In genomic region chr2:201956361-201956760, GRCh38 we compare ENCODE assay signal across 18 cellular contexts.
DNase-seq lines count a peak whose midpoint lies in the region; ATAC-seq and TF ChIP-seq lines count a peak whose summit lies in the region.
"Had no signal": no experiment of that assay in that cellular context is flagged by ENCODE, and none has a peak within 500 bp of the region (broad histone marks: within the 10 kb centered on the region; RNA-seq: fewer than 3 reads in every experiment).

No MANE protein-coding gene starts in this region.

- TF ChIP-seq CTCF in brain (conservative IDR thresholded peaks at IDR 0.05) (no peak), neural crest cell (conservative IDR thresholded peaks at IDR 0.05) (no peak)

- peak overlapping the region; percentile 20 for H3K27ac ChIP-seq in skeletal muscle tissue (ENCODE audit: low read depth, low read length)
- H3K27ac ChIP-seq: SK-N-MC had no signal

- H3K4me1 ChIP-seq in skeletal muscle tissue (ENCODE audit: control insufficient read depth in 3 of 3, insufficient read depth in 3 of 3, low read length in 3 of 3) = peaks cover 31 to 37% (median 33%) of the 10 kb centered on the region in 3 donors

- in situ Hi-C loops in G401 (cut with HindIII; ENCODE audit: low sequenced_read_pairs) = no loop called here

- ATAC-seq in GM18517 (IDR thresholded peaks at IDR 0.05; ENCODE audit: unreplicated experiment) = no peak

- H3K36me3 Mint-ChIP-seq in brain (no peaks in the 10 kb centered on the region), neural crest cell (ENCODE audit: low read depth) (no peaks in the 10 kb centered on the region)
- no peaks in the 10 kb centered on the region for H3K36me3 Mint-ChIP-seq in T-helper 2 cell treated with Interferon-gamma antibody and Interleukin-4, amounts not matched to agents 5 μg/mL and 100 μg/mL, for 36 hours (ENCODE audit: low read depth)
- H3K36me3 Mint-ChIP-seq: CD8-positive, alpha-beta memory T cell had no signal

- DNase-seq in G401 (ENCODE audit: low spot score) (peak; percentile 61), neural crest cell (ENCODE audit: low read depth, low spot score) (no peak), NCI-H2227 treated with DMSO at 0.1 percent for 48 hours (lab: John Stamatoyannopoulos, UW) (no peak)
- DNase-seq in T-helper 2 cell treated with Interferon-gamma antibody and Interleukin-4, amounts not matched to agents 5 μg/mL and 100 μg/mL, for 36 hours (ENCODE audit: low spot score) = no peak
- DNase-seq: ACHN; CD8-positive, alpha-beta memory T cell; GDM1; HCEC 1CT; MM.1S; NCI-H1092; NCI-H146; NCI-H2107; NCI-H524 treated with DMSO at 0.1 percent for 48 hours; SHP77 had no signal

- no peaks in the 10 kb centered on the region for H3K9me3 ChIP-seq in skeletal muscle tissue (ENCODE audit: control insufficient read depth in 3 of 3, low read length in 3 of 3)

- H3K27me3 Mint-ChIP-seq in brain (peaks cover 6% of the 10 kb centered on the region), neural crest cell (ENCODE audit: low read depth) (no peaks in the 10 kb centered on the region)
- peaks cover 8% of the 10 kb centered on the region for H3K27me3 Mint-ChIP-seq in T-helper 2 cell treated with Interferon-gamma antibody and Interleukin-4, amounts not matched to agents 5 μg/mL and 100 μg/mL, for 36 hours (ENCODE audit: low read depth)

- no peak overlapping the region for H3K9ac ChIP-seq in skeletal muscle tissue (ENCODE audit: low read depth in 1 of 3, low read length in 3 of 3)

- H3K4me1 Mint-ChIP-seq in brain (peaks cover 52% of the 10 kb centered on the region), neural crest cell (peaks cover 28% of the 10 kb centered on the region)
- no peaks in the 10 kb centered on the region for H3K4me1 Mint-ChIP-seq in T-helper 2 cell treated with Interferon-gamma antibody and Interleukin-4, amounts not matched to agents 5 μg/mL and 100 μg/mL, for 36 hours (ENCODE audit: low read depth)
- H3K4me1 Mint-ChIP-seq: CD8-positive, alpha-beta memory T cell had no signal

- H3K4me3 ChIP-seq in skeletal muscle tissue (ENCODE audit: low read length in 3 of 3) = peak overlapping the region in 2 of 3 donors; percentile 30 to 42
- H3K4me3 ChIP-seq: SK-N-MC had no signal

- H3K36me3 ChIP-seq in skeletal muscle tissue (ENCODE audit: control insufficient read depth in 3 of 3, insufficient read depth in 3 of 3, low read length in 3 of 3) = no peaks in the 10 kb centered on the region

- H3K27ac Mint-ChIP-seq in brain (peak overlapping the region in 4 of 5 experiments; percentile 1 to 58 (median 10)), neural crest cell (ENCODE audit: unreplicated experiment) (peak overlapping the region; percentile 45)
- H3K27ac Mint-ChIP-seq in T-helper 2 cell treated with Interferon-gamma antibody and Interleukin-4, amounts not matched to agents 5 μg/mL and 100 μg/mL, for 36 hours = no peak overlapping the region
- H3K27ac Mint-ChIP-seq: CD8-positive, alpha-beta memory T cell had no signal

- no peaks in the 10 kb centered on the region for H3K27me3 ChIP-seq in skeletal muscle tissue (ENCODE audit: control insufficient read depth in 3 of 3, insufficient read depth in 3 of 3, low read length in 3 of 3)

- H3K9me3 Mint-ChIP-seq in brain (no peaks in the 10 kb centered on the region), neural crest cell (no peaks in the 10 kb centered on the region)
- no peaks in the 10 kb centered on the region for H3K9me3 Mint-ChIP-seq in T-helper 2 cell treated with Interferon-gamma antibody and Interleukin-4, amounts not matched to agents 5 μg/mL and 100 μg/mL, for 36 hours
- H3K9me3 Mint-ChIP-seq: CD8-positive, alpha-beta memory T cell had no signal

- H3K4me3 Mint-ChIP-seq in brain (peak overlapping the region in 1 of 5 experiments; percentile 12), neural crest cell (no peak overlapping the region)
- no peak overlapping the region for H3K4me3 Mint-ChIP-seq in T-helper 2 cell treated with Interferon-gamma antibody and Interleukin-4, amounts not matched to agents 5 μg/mL and 100 μg/mL, for 36 hours
- H3K4me3 Mint-ChIP-seq: CD8-positive, alpha-beta memory T cell had no signal
